Comparison of ENCODE assay signal across 21 cellular contexts in genomic region chr6:130840050-130840449, GRCh38. TPM values are rescaled to one million over a fixed set of nuclear protein-coding genes. Genes with fewer than 3 reads are reported as not detected.
DNase-seq lines count a peak whose midpoint lies in the region; ATAC-seq and TF ChIP-seq lines count a peak whose summit lies in the region.
"Had no signal": no experiment of that assay in that cellular context is flagged by ENCODE, and none has a peak within 500 bp of the region (broad histone marks: within the 10 kb centered on the region; RNA-seq: fewer than 3 reads in every experiment).

No MANE protein-coding gene starts in this region.

- no peaks in the 10 kb centered on the region for H3F3A ChIP-seq in GM23338 (replicated peaks; ENCODE audit: low read depth)

- ATAC-seq in GM18867 (IDR thresholded peaks at IDR 0.05; ENCODE audit: unreplicated experiment) (peak; percentile 39), GM23338 (no peak; the same call in 2 of the 3 replicates), GM19463 (IDR thresholded peaks at IDR 0.05; ENCODE audit: unreplicated experiment) (no peak)

- H3K4me3 Mint-ChIP-seq in GM23338: no peak overlapping the region

- H3K27me3 Mint-ChIP-seq in GM23338 (ENCODE audit: insufficient read depth, low read depth, poor library complexity): peaks cover 6% of the 10 kb centered on the region

- no peak overlapping the region for H2AFZ ChIP-seq in GM23338

- H3K4me3 ChIP-seq in GM23338: no peak overlapping the region
- H3K4me3 ChIP-seq: Peyer's patch, SJCRH30 had no signal

- no peaks in the 10 kb centered on the region for H3K79me2 ChIP-seq in GM23338 (replicated peaks; ENCODE audit: insufficient read depth)

- H3K36me3 Mint-ChIP-seq in GM23338 (ENCODE audit: low read depth): no peaks in the 10 kb centered on the region

- TF ChIP-seq CTCF in GM23338 (conservative IDR thresholded peaks at IDR 0.05; ENCODE audit: low read depth in 2 of 2): no peak

- H3K27me3 ChIP-seq in GM23338 (ENCODE audit: insufficient read depth): no peaks in the 10 kb centered on the region
- H3K27me3 ChIP-seq: BE2C, Peyer's patch, SJCRH30 had no signal

- no peaks in the 10 kb centered on the region for H3K9me3 Mint-ChIP-seq in GM23338

- no peaks in the 10 kb centered on the region for H3K36me3 ChIP-seq in GM23338 (ENCODE audit: insufficient read depth)
- H3K36me3 ChIP-seq: BE2C, SJCRH30 had no signal

- H4K20me1 ChIP-seq in GM23338 (replicated peaks; ENCODE audit: insufficient read depth): no peaks in the 10 kb centered on the region

- peaks cover 44% of the 10 kb centered on the region for H3K4me1 ChIP-seq in GM23338 (ENCODE audit: insufficient read depth)
- H3K4me1 ChIP-seq: BE2C, Peyer's patch, SJCRH30 had no signal

- no peaks in the 10 kb centered on the region for H3K9me2 ChIP-seq in GM23338 (ENCODE audit: insufficient read depth)

- no peak overlapping the region for H3K27ac ChIP-seq in GM23338 (ENCODE audit: low read depth)
- no peak overlapping the region for H3K27ac ChIP-seq in epithelial cell of prostate
- H3K27ac ChIP-seq: Peyer's patch, SJCRH30 had no signal

- H3K4me2 ChIP-seq in GM23338: peak overlapping the region; percentile 29; the same call in 1 of the 2 replicates

- H3K27ac Mint-ChIP-seq in GM23338: peak overlapping the region; percentile 83; the same call in 1 of the 2 replicates

- peaks cover 38% of the 10 kb centered on the region for H3K4me1 Mint-ChIP-seq in GM23338

- peak; percentile 15 for DNase-seq in GM23338 (ENCODE audit: low spot score)
- peak; percentile 2 for DNase-seq in NCI-H69 (lab: John Stamatoyannopoulos, UW)
- DNase-seq in epithelial cell of prostate (ENCODE audit: low read depth, low spot score): peak; percentile 5
- no peak for DNase-seq in COLO829 (ENCODE audit: low spot score)
- no peak for DNase-seq in NOMO-1 treated with DMSO at 0.1 percent for 48 hours (lab: John Stamatoyannopoulos, UW; ENCODE audit: unreplicated experiment)
- DNase-seq: BE2C, DMS79 treated with DMSO at 0.1 percent for 48 hours, Kasumi-1, NCI-H1694, NCI-H2081 treated with DMSO at 0.1 percent for 48 hours, NCI-H774, Peyer's patch, SJCRH30 had no signal

TF ChIP-seq in GM23338, 12 proteins besides CTCF, POLR2A, EP300 and RAD21:
- TF ChIP-seq EZH2phosphoT487 (IDR thresholded peaks at IDR 0.05; ENCODE audit: unreplicated experiment): no peak
- TF ChIP-seq STAT1 (IDR thresholded peaks at IDR 0.05; ENCODE audit: unreplicated experiment): no peak
- no peak for TF ChIP-seq NANOG (IDR thresholded peaks at IDR 0.05; ENCODE audit: borderline replicate concordance)
- TF ChIP-seq POLR2AphosphoS5 (IDR thresholded peaks at IDR 0.05; ENCODE audit: low read depth): no peak
- no peak for TF ChIP-seq EZH2 (IDR thresholded peaks at IDR 0.05; ENCODE audit: low read depth, unreplicated experiment)
- no peak for TF ChIP-seq REST (IDR thresholded peaks at IDR 0.05; ENCODE audit: unreplicated experiment)
- TF ChIP-seq ZNF114 (CRISPR knock-in tag; IDR thresholded peaks at IDR 0.05): no peak
- no peak for TF ChIP-seq ZNF462 (CRISPR knock-in tag; IDR thresholded peaks at IDR 0.05)
- no peak for TF ChIP-seq CREB1 (CRISPR knock-in tag; IDR thresholded peaks at IDR 0.05; ENCODE audit: low read depth)
- no peak for TF ChIP-seq JUNB (IDR thresholded peaks at IDR 0.05; ENCODE audit: unreplicated experiment)
- TF ChIP-seq ZNF331 (CRISPR knock-in tag; IDR thresholded peaks at IDR 0.05; ENCODE audit: low read depth): no peak
- TF ChIP-seq ETS1 (IDR thresholded peaks at IDR 0.05): no peak

RNA-seq across cellular contexts. Expression of gene SMLR1, which starts 12.8 kb away (rescaled TPM):
- total RNA-seq in GM23338 (2014; rRNA removed; shearing (Covaris generic)): not detected in 2 replicates
- polyA plus RNA-seq in GM23338 (2016; fragmentation: Nextera tagmentation; extraction: Ambion mirVana): 0.09 TPM in 1 of 2 replicates, not detected in the other
- total RNA-seq: A673; H4; MCF 10A; NCI-H460; OCI-LY7; SJCRH30; T-helper 1 cell treated with Interleukin-12 subunit alpha and Interleukin-12 subunit beta and Interleukin-4 antibody, amounts not matched to agents 30 ng/mL and 1 ng/mL, for 36 hours had no signal

Comparison
In these comparisons a context has a peak if more than half of its experiments do, and no peak if none do; other contexts are left out.
1. DNase-seq: peak in GM23338 (single experiment), NCI-H69 (single experiment) and epithelial cell of prostate (single experiment); none in COLO829 (single experiment) and NOMO-1 treated with DMSO at 0.1 percent for 48 hours (single experiment).